In genomic region chr10:46367209-46367608, GRCh38 we compare ENCODE assay signal across 3 cellular contexts. TPM values are rescaled to one million over a fixed set of nuclear protein-coding genes. Genes with fewer than 3 reads are reported as not detected.
"Had no signal": no experiment of that assay in that cellular context is flagged by ENCODE, and none has a peak within 500 bp of the region (broad histone marks: within the 10 kb centered on the region; RNA-seq: fewer than 3 reads in every experiment).

No MANE protein-coding gene starts in this region.

RNA-seq across cellular contexts. Expression of gene ANXA8L1, which starts 8.4 kb away (rescaled TPM):
- total RNA-seq: HepG2, HT-29, K562 had no signal
